ENCODE assay signal across 2 cellular contexts in genomic region chr2:3293221-3293620, GRCh38.
TF ChIP-seq lines count a peak whose summit lies in the region.

No MANE protein-coding gene starts in this region.

TF ChIP-seq in GM23338, 12 proteins besides CTCF, POLR2A, EP300 and RAD21 (continued from another document):
- no peak for TF ChIP-seq ETS1 (IDR thresholded peaks at IDR 0.05)
- TF ChIP-seq POLR2AphosphoS5 (IDR thresholded peaks at IDR 0.05; ENCODE audit: low read depth): no peak
- no peak for TF ChIP-seq ZNF462 (CRISPR knock-in tag; IDR thresholded peaks at IDR 0.05)
- no peak for TF ChIP-seq CREB1 (CRISPR knock-in tag; IDR thresholded peaks at IDR 0.05; ENCODE audit: low read depth)

TF ChIP-seq in WTC11, 78 proteins besides CTCF, POLR2A, EP300 and RAD21 (continued from another document):
- no peak for TF ChIP-seq PRDM15 (CRISPR knock-in tag; IDR thresholded peaks at IDR 0.05)
- no peak for TF ChIP-seq CDX4 (CRISPR knock-in tag; IDR thresholded peaks at IDR 0.05; ENCODE audit: borderline replicate concordance)
- no peak for TF ChIP-seq ZNF138 (CRISPR knock-in tag; conservative IDR thresholded peaks at IDR 0.05)
- TF ChIP-seq ZMAT4 (CRISPR knock-in tag; IDR thresholded peaks at IDR 0.05): no peak
- no peak for TF ChIP-seq ARID4B (CRISPR knock-in tag; IDR thresholded peaks at IDR 0.05; ENCODE audit: borderline replicate concordance)
- TF ChIP-seq ZNF263 (CRISPR knock-in tag; IDR thresholded peaks at IDR 0.05; ENCODE audit: low read depth): no peak
- no peak for TF ChIP-seq CREM (CRISPR knock-in tag; IDR thresholded peaks at IDR 0.05)
